ENCODE assay signal across 15 cellular contexts in genomic region chr16:24344791-24345190, GRCh38.
DNase-seq lines count a peak whose midpoint lies in the region; ATAC-seq and TF ChIP-seq lines count a peak whose summit lies in the region.
"Had no signal": no experiment of that assay in that cellular context is flagged by ENCODE, and none has a peak within 500 bp of the region (broad histone marks: within the 10 kb centered on the region; RNA-seq: fewer than 3 reads in every experiment).

No MANE protein-coding gene starts in this region.

- WGBS in endodermal cell (ENCODE audit: insufficient coverage in 1 of 2, insufficient read length in 1 of 2), 2 experiments: 50 to 62% methylated on average over 2 of the region's 2 CpGs

- peaks cover 20% of the 10 kb centered on the region for H3K4me1 ChIP-seq in endodermal cell (ENCODE audit: control insufficient read depth, insufficient read depth, low read length)
- no peaks in the 10 kb centered on the region for H3K4me1 ChIP-seq in BE2C
- H3K4me1 ChIP-seq: A549, BLaER1, Caco-2 had no signal

- peaks cover 7% of the 10 kb centered on the region for H3K27me3 ChIP-seq in endodermal cell (ENCODE audit: control insufficient read depth, insufficient read depth, low read length, poor library complexity, severe bottlenecking)
- H3K27me3 ChIP-seq in BE2C: no peaks in the 10 kb centered on the region
- H3K27me3 ChIP-seq: BLaER1 had no signal

- peak overlapping the region; percentile 16 for H3K27ac Mint-ChIP-seq in endodermal cell
- peak overlapping the region; percentile 14 for H3K27ac Mint-ChIP-seq in progenitor cell of endocrine pancreas
- H3K27ac Mint-ChIP-seq: CD8-positive, alpha-beta memory T cell had no signal

- H3K9me3 Mint-ChIP-seq in endodermal cell (no peaks in the 10 kb centered on the region), progenitor cell of endocrine pancreas (ENCODE audit: low read depth) (no peaks in the 10 kb centered on the region)

- peak; percentile 76 for DNase-seq in NCI-H146 (lab: John Stamatoyannopoulos, UW)
- DNase-seq in NCI-H748 treated with DMSO at 0.1 percent for 48 hours (lab: John Stamatoyannopoulos, UW): peak; percentile 13
- DNase-seq in endodermal cell: no peak
- no peak for DNase-seq in progenitor cell of endocrine pancreas (ENCODE audit: low spot score, unreplicated experiment)
- DNase-seq in BE2C: no peak
- DNase-seq: Caco-2; CD8-positive, alpha-beta memory T cell; GM23248 had no signal

- H3K4me1 Mint-ChIP-seq in endodermal cell: peaks cover 46% of the 10 kb centered on the region
- H3K4me1 Mint-ChIP-seq in progenitor cell of endocrine pancreas (ENCODE audit: low read depth): peaks cover 21% of the 10 kb centered on the region
- H3K4me1 Mint-ChIP-seq: CD8-positive, alpha-beta memory T cell had no signal

- TF ChIP-seq CTCF in endodermal cell (conservative IDR thresholded peaks at IDR 0.05) (no peak), progenitor cell of endocrine pancreas (IDR thresholded peaks at IDR 0.05; ENCODE audit: unreplicated experiment) (no peak), BE2C (IDR thresholded peaks at IDR 0.05; ENCODE audit: low read depth, low read length) (no peak)

- H3K27ac ChIP-seq in endodermal cell (ENCODE audit: low read depth, low read length): no peak overlapping the region
- H3K27ac ChIP-seq: A549, BLaER1, GM23248, KMS-11 had no signal

- H3K4me3 Mint-ChIP-seq in endodermal cell: no peak overlapping the region
- H3K4me3 Mint-ChIP-seq in progenitor cell of endocrine pancreas (ENCODE audit: low read depth): no peak overlapping the region
- H3K4me3 Mint-ChIP-seq: CD8-positive, alpha-beta memory T cell had no signal

- no peak overlapping the region for H3K9ac ChIP-seq in endodermal cell (ENCODE audit: extremely low read depth, low read length, poor library complexity, severe bottlenecking)
- H3K9ac ChIP-seq: BLaER1, GM23248, KMS-11 had no signal

- H3K36me3 Mint-ChIP-seq in endodermal cell (ENCODE audit: low read depth) (no peaks in the 10 kb centered on the region), progenitor cell of endocrine pancreas (ENCODE audit: insufficient read depth) (no peaks in the 10 kb centered on the region)
- H3K36me3 Mint-ChIP-seq: CD8-positive, alpha-beta memory T cell had no signal

- peaks cover 20% of the 10 kb centered on the region for H3K27me3 Mint-ChIP-seq in endodermal cell (ENCODE audit: insufficient read depth)
- peaks cover 49% of the 10 kb centered on the region for H3K27me3 Mint-ChIP-seq in progenitor cell of endocrine pancreas

- ATAC-seq in HG02798 (IDR thresholded peaks at IDR 0.05; ENCODE audit: poor library complexity, unreplicated experiment) (no peak), HG02763 (IDR thresholded peaks at IDR 0.05; ENCODE audit: unreplicated experiment) (no peak)
- ATAC-seq: A549, HCT116, HepG2 had no signal

- H3K36me3 ChIP-seq in endodermal cell (ENCODE audit: control insufficient read depth, insufficient read depth, low read length): no peaks in the 10 kb centered on the region
- no peaks in the 10 kb centered on the region for H3K36me3 ChIP-seq in BE2C
- H3K36me3 ChIP-seq: BLaER1 had no signal

- no peak overlapping the region for H3K4me3 ChIP-seq in endodermal cell (ENCODE audit: low read length)
- H3K4me3 ChIP-seq in BE2C (ENCODE audit: low read depth, low read length): no peak overlapping the region
- H3K4me3 ChIP-seq: A549, BLaER1, GM23248 had no signal

- H3K9me3 ChIP-seq in endodermal cell (ENCODE audit: control insufficient read depth, low read length): no peaks in the 10 kb centered on the region
- H3K9me3 ChIP-seq in BE2C: no peaks in the 10 kb centered on the region
- H3K9me3 ChIP-seq: A549, BLaER1, Caco-2 had no signal

Comparison
In these comparisons a context has a peak if more than half of its experiments do, and no peak if none do; other contexts are left out.
1. DNase-seq: peak in NCI-H146 (single experiment) and NCI-H748 treated with DMSO at 0.1 percent for 48 hours (single experiment); none in endodermal cell (single experiment), progenitor cell of endocrine pancreas (single experiment) and BE2C (single experiment).